Comparison of ENCODE assay signal across 17 cellular contexts in genomic region chr20:59232618-59233017, GRCh38.
A peak's percentile ranks its signal among the peaks of the same experiment; 100 is the strongest.
DNase-seq lines count a peak whose midpoint lies in the region; ATAC-seq and TF ChIP-seq lines count a peak whose summit lies in the region.
"Had no signal": no experiment of that assay in that cellular context is flagged by ENCODE, and none has a peak within 500 bp of the region (broad histone marks: within the 10 kb centered on the region; RNA-seq: fewer than 3 reads in every experiment).

No MANE protein-coding gene starts in this region.

- no peak overlapping the region for H3K56ac ChIP-seq in IMR-90 (ENCODE audit: extremely low read depth, insufficient read depth, low read length)

- no peak overlapping the region for H2BK5ac ChIP-seq in IMR-90 (ENCODE audit: low read depth, low read length, poor library complexity, severe bottlenecking)

- no peak overlapping the region for H4K5ac ChIP-seq in IMR-90 (ENCODE audit: low read depth, low read length)

- no CpG with 5 or more reads among the region's 3 CpGs for WGBS in IMR-90 (ENCODE audit: extremely low coverage in 2 of 2, insufficient read length in 1 of 2), 2 experiments

- CTCF ChIA-PET in IMR-90 (lab: Yijun Ruan, JAX) = no interaction called here

- no peak overlapping the region for H2AK9ac ChIP-seq in IMR-90 (replicated peaks; ENCODE audit: low read depth, low read length, poor library complexity)

- no peak overlapping the region for H3K9ac ChIP-seq in IMR-90 (ENCODE audit: low read depth, low read length)

- no peaks in the 10 kb centered on the region for H3K27me3 Mint-ChIP-seq in activated T-helper 2 cell treated with anti-CD3 and anti-CD28 coated beads, Interferon-gamma antibody, Interleukin-2, Interleukin-4, amounts not matched to agents 10 μg/mL and 5 μg/mL and 100 μg/mL, durations not matched to agents 14 hours and 24 hours and 36 hours (ENCODE audit: low read depth)
- H3K27me3 Mint-ChIP-seq: CD4-positive, CD25-positive, alpha-beta regulatory T cell had no signal

- H3K36me3 Mint-ChIP-seq in activated T-helper 2 cell treated with anti-CD3 and anti-CD28 coated beads, Interferon-gamma antibody, Interleukin-2, Interleukin-4, amounts not matched to agents 10 μg/mL and 5 μg/mL and 100 μg/mL, durations not matched to agents 14 hours and 24 hours and 36 hours (ENCODE audit: low read depth) = peaks cover 10% of the 10 kb centered on the region

- H3K4me2 ChIP-seq in IMR-90 (ENCODE audit: low read depth, low read length) = no peak overlapping the region
- H3K4me2 ChIP-seq: PC-9 had no signal

- no peak overlapping the region for H4K91ac ChIP-seq in IMR-90 (ENCODE audit: insufficient read depth, low read depth, low read length)

- no peak overlapping the region for H3K4ac ChIP-seq in IMR-90 (ENCODE audit: low read depth, low read length)

- POLR2A ChIA-PET in IMR-90 (lab: Charles Lee; ENCODE audit: unreplicated experiment) = no interaction called here

- H3K27me3 ChIP-seq in IMR-90 (ENCODE audit: control insufficient read depth, insufficient read depth, low read length) (peaks cover 4% of the 10 kb centered on the region; the same call in 1 of the 2 replicates), foreskin keratinocyte (peaks cover 8% of the 10 kb centered on the region)

- TF ChIP-seq RAD21 in IMR-90 (IDR thresholded peaks at IDR 0.05; ENCODE audit: low read length) = no peak

- TF ChIP-seq CTCF in IMR-90 (conservative IDR thresholded peaks at IDR 0.05; ENCODE audit: low read depth, low read length) = no peak
- no peak for TF ChIP-seq CTCF in foreskin keratinocyte (conservative IDR thresholded peaks at IDR 0.05)

- H3K27ac ChIP-seq in IMR-90 (ENCODE audit: insufficient read depth, low read length) = no peak overlapping the region
- H3K27ac ChIP-seq in foreskin keratinocyte = no peak overlapping the region
- H3K27ac ChIP-seq: PC-9 had no signal

- no peaks in the 10 kb centered on the region for H3K9me1 ChIP-seq in IMR-90 (ENCODE audit: insufficient read depth, low read length)

- H2BK15ac ChIP-seq in IMR-90 (ENCODE audit: low read depth, low read length) = no peak overlapping the region

- dilution Hi-C loops in IMR-90 (cut with HindIII; ENCODE audit: low sequenced_read_pairs, unreplicated experiment) = no loop called here

- in situ Hi-C loops in IMR-90 (cut with MboI; ENCODE audit: low sequenced_read_pairs) = no loop called here

- intact Hi-C loops in IMR-90 (cut with micrococcal nuclease) = no loop called here
- intact Hi-C loops in activated T-helper 2 cell treated with anti-CD3 and anti-CD28 coated beads, Interferon-gamma antibody, Interleukin-2, Interleukin-4, amounts not matched to agents 10 μg/mL and 5 μg/mL and 100 μg/mL, durations not matched to agents 14 hours and 24 hours and 36 hours (cut with micrococcal nuclease) = no loop called here

- H3K9me3 Mint-ChIP-seq in activated T-helper 2 cell treated with anti-CD3 and anti-CD28 coated beads, Interferon-gamma antibody, Interleukin-2, Interleukin-4, amounts not matched to agents 10 μg/mL and 5 μg/mL and 100 μg/mL, durations not matched to agents 14 hours and 24 hours and 36 hours = no peaks in the 10 kb centered on the region

- H3K4me1 ChIP-seq in IMR-90 (ENCODE audit: control insufficient read depth, insufficient read depth, low read length) = no peaks in the 10 kb centered on the region
- no peaks in the 10 kb centered on the region for H3K4me1 ChIP-seq in foreskin keratinocyte

- H3K23ac ChIP-seq in IMR-90 (ENCODE audit: low read depth, low read length) = no peak overlapping the region

- H3K4me3 Mint-ChIP-seq in activated T-helper 2 cell treated with anti-CD3 and anti-CD28 coated beads, Interferon-gamma antibody, Interleukin-2, Interleukin-4, amounts not matched to agents 10 μg/mL and 5 μg/mL and 100 μg/mL, durations not matched to agents 14 hours and 24 hours and 36 hours (ENCODE audit: low read depth) = no peak overlapping the region
- H3K4me3 Mint-ChIP-seq: CD4-positive, CD25-positive, alpha-beta regulatory T cell had no signal

- no peak overlapping the region for H2AFZ ChIP-seq in IMR-90 (replicated peaks; ENCODE audit: low read length, poor library complexity)
- H2AFZ ChIP-seq: PC-9 had no signal

- H3K36me3 ChIP-seq in IMR-90 (ENCODE audit: control insufficient read depth, insufficient read depth, low read length) = no peaks in the 10 kb centered on the region

- H3K9me3 ChIP-seq in IMR-90 (ENCODE audit: control insufficient read depth, insufficient read depth, low read length) = peaks cover 4% of the 10 kb centered on the region; the same call in 1 of the 2 replicates

- no peaks in the 10 kb centered on the region for H4K20me1 ChIP-seq in IMR-90 (ENCODE audit: insufficient read depth, low read length)

- no peak overlapping the region for H3K4me3 ChIP-seq in IMR-90 (ENCODE audit: insufficient read depth, low read depth, low read length)
- H3K4me3 ChIP-seq: PC-9 had no signal

- no peak overlapping the region for H2BK120ac ChIP-seq in IMR-90 (ENCODE audit: low read depth, low read length)

- H3K27ac Mint-ChIP-seq in activated T-helper 2 cell treated with anti-CD3 and anti-CD28 coated beads, Interferon-gamma antibody, Interleukin-2, Interleukin-4, amounts not matched to agents 10 μg/mL and 5 μg/mL and 100 μg/mL, durations not matched to agents 14 hours and 24 hours and 36 hours = no peak overlapping the region
- H3K27ac Mint-ChIP-seq: CD4-positive, CD25-positive, alpha-beta regulatory T cell had no signal

- no peak overlapping the region for H3K18ac ChIP-seq in IMR-90 (ENCODE audit: low read depth, low read length)

- TF ChIP-seq POLR2A in IMR-90 (IDR thresholded peaks at IDR 0.05; ENCODE audit: low read depth, low read length) = no peak

- no peak overlapping the region for H2BK20ac ChIP-seq in IMR-90 (ENCODE audit: low read depth, low read length)

- H3K4me1 Mint-ChIP-seq in activated T-helper 2 cell treated with anti-CD3 and anti-CD28 coated beads, Interferon-gamma antibody, Interleukin-2, Interleukin-4, amounts not matched to agents 10 μg/mL and 5 μg/mL and 100 μg/mL, durations not matched to agents 14 hours and 24 hours and 36 hours (ENCODE audit: low read depth) = peaks cover 12% of the 10 kb centered on the region

- peak; percentile 40 for DNase-seq in Daoy (ENCODE audit: low read depth)
- DNase-seq in EH (ENCODE audit: low read depth) = peak; percentile 20
- DNase-seq in IMR-90 = peak; percentile 4
- DNase-seq in foreskin keratinocyte = peak; percentile 11
- DNase-seq in GM19238 (ENCODE audit: insufficient read length, low spot score) = no peak
- no peak for DNase-seq in activated T-helper 2 cell treated with anti-CD3 and anti-CD28 coated beads, Interferon-gamma antibody, Interleukin-2, Interleukin-4, amounts not matched to agents 10 μg/mL and 5 μg/mL and 100 μg/mL, durations not matched to agents 14 hours and 24 hours and 36 hours (ENCODE audit: low spot score)
- DNase-seq in NCI-H2196 (lab: John Stamatoyannopoulos, UW; ENCODE audit: unreplicated experiment) = no peak
- DNase-seq: CD4-positive, CD25-positive, alpha-beta regulatory T cell; DMS79 treated with DMSO at 0.1 percent for 48 hours; GDM1; KBM-7; NCI-H1092 treated with DMSO at 0.1 percent for 48 hours; NCI-H1436 treated with DMSO at 0.1 percent for 48 hours; NCI-H1930; NCI-H2227 treated with DMSO at 0.1 percent for 48 hours; NCI-H510A; PC-9 had no signal

- no peak overlapping the region for H2AK5ac ChIP-seq in IMR-90 (ENCODE audit: low read depth, low read length)

- no peaks in the 10 kb centered on the region for H3K79me1 ChIP-seq in IMR-90 (ENCODE audit: low read depth in 1 of 2, low read length in 2 of 2)

- H3K14ac ChIP-seq in IMR-90 (replicated peaks; ENCODE audit: low read depth, low read length) = no peak overlapping the region

- BruUV-seq in IMR-90 (replicated peaks; lab: Mats Ljungman, UMichigan) = no TSS peak

- ATAC-seq in IMR-90 (ENCODE audit: low read depth) = no peak
- ATAC-seq in foreskin keratinocyte = peak; percentile 61

- no peak overlapping the region for H4K8ac ChIP-seq in IMR-90 (ENCODE audit: low read depth in 2 of 2, low read length in 2 of 2)

TF ChIP-seq in IMR-90, 13 proteins besides CTCF, POLR2A, EP300 and RAD21:
- no peak for TF ChIP-seq SMC3 (IDR thresholded peaks at IDR 0.05; ENCODE audit: low read depth, low read length)
- no peak for TF ChIP-seq MAFK (IDR thresholded peaks at IDR 0.05; ENCODE audit: low read depth, low read length)
- TF ChIP-seq NFE2L2 (IDR thresholded peaks at IDR 0.05; ENCODE audit: low read depth, low read length) = no peak
- TF ChIP-seq BHLHE40 (IDR thresholded peaks at IDR 0.05; ENCODE audit: low read depth, low read length) = no peak
- no peak for TF ChIP-seq CHD1 (IDR thresholded peaks at IDR 0.05; ENCODE audit: low read depth, low read length)
- TF ChIP-seq MAZ (IDR thresholded peaks at IDR 0.05; ENCODE audit: borderline replicate concordance, low read depth, low read length) = no peak
- TF ChIP-seq CEBPB (IDR thresholded peaks at IDR 0.05; ENCODE audit: low read depth, low read length) = no peak
- TF ChIP-seq USF2 (IDR thresholded peaks at IDR 0.05; ENCODE audit: low read depth, low read length) = no peak
- no peak for TF ChIP-seq RCOR1 (IDR thresholded peaks at IDR 0.05; ENCODE audit: insufficient replicate concordance, low read length)
- TF ChIP-seq, protein P1, sequence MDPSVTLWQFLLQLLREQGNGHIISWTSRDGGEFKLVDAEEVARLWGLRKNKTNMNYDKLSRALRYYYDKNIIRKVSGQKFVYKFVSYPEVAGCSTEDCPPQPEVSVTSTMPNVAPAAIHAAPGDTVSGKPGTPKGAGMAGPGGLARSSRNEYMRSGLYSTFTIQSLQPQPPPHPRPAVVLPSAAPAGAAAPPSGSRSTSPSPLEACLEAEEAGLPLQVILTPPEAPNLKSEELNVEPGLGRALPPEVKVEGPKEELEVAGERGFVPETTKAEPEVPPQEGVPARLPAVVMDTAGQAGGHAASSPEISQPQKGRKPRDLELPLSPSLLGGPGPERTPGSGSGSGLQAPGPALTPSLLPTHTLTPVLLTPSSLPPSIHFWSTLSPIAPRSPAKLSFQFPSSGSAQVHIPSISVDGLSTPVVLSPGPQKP (IDR thresholded peaks at IDR 0.05; ENCODE audit: borderline replicate concordance, low read depth, low read length) = no peak
- no peak for TF ChIP-seq MXI1 (IDR thresholded peaks at IDR 0.05; ENCODE audit: borderline replicate concordance, low read depth, low read length)
- no peak for TF ChIP-seq RFX5 (IDR thresholded peaks at IDR 0.05; ENCODE audit: low read depth, low read length)
- no peak for TF ChIP-seq FOS (IDR thresholded peaks at IDR 0.05; ENCODE audit: low read depth, low read length)

Comparison
In these comparisons a context has a peak if more than half of its experiments do, and no peak if none do; other contexts are left out.
1. DNase-seq: peak in Daoy (single experiment), EH (single experiment), IMR-90 (single experiment) and foreskin keratinocyte (2 of 2); none in GM19238 (single experiment), activated T-helper 2 cell treated with anti-CD3 and anti-CD28 coated beads, Interferon-gamma antibody, Interleukin-2, Interleukin-4, amounts not matched to agents 10 μg/mL and 5 μg/mL and 100 μg/mL, durations not matched to agents 14 hours and 24 hours and 36 hours (single experiment) and NCI-H2196 (single experiment).